In genomic region chr6:41939091-41939847, GRCh38 we compare ENCODE assay signal across 8 cellular contexts. TPM values are rescaled to one million over a fixed set of nuclear protein-coding genes. Genes with fewer than 3 reads are reported as not detected.
A peak's percentile ranks its signal among the peaks of the same experiment; 100 is the strongest.
DNase-seq lines count a peak whose midpoint lies in the region; ATAC-seq and TF ChIP-seq lines count a peak whose summit lies in the region.

No MANE protein-coding gene starts in this region.

- H3K27ac ChIP-seq in AG04450 (ENCODE audit: low read depth, low read length) (peak overlapping the region; percentile 57), HUES64 (ENCODE audit: low read depth, low read length) (no peak overlapping the region; the same call in 1 of the 2 replicates)

- H3K27me3 ChIP-seq in AG04450 (ENCODE audit: control insufficient read depth, insufficient read depth, low read length) (no peaks in the 10 kb centered on the region), HUES64 (ENCODE audit: insufficient read depth, low read length) (peaks cover 9% of the 10 kb centered on the region; the same call in 1 of the 2 replicates)

- ATAC-seq in activated CD8-positive, alpha-beta T cell treated with anti-CD3 and anti-CD28 coated beads for 36 hours = no peak
- no peak for ATAC-seq in HG03095 (IDR thresholded peaks at IDR 0.05; ENCODE audit: unreplicated experiment)
- ATAC-seq in GM18520 (IDR thresholded peaks at IDR 0.05; ENCODE audit: unreplicated experiment) = no peak

- DNase-seq in AG04450 (ENCODE audit: low read depth, low spot score) (no peak), glutamatergic neuron (peak; percentile 21), posterior vena cava (ENCODE audit: low spot score) (peak; percentile 82), NCI-H1436 (lab: John Stamatoyannopoulos, UW) (no peak)
- peak; percentile 64 for DNase-seq in activated CD8-positive, alpha-beta T cell treated with anti-CD3 and anti-CD28 coated beads for 36 hours

- H3K36me3 ChIP-seq in HUES64 (ENCODE audit: insufficient read depth, low read length) = peaks cover 16% of the 10 kb centered on the region

- H3K4me1 ChIP-seq in HUES64 (ENCODE audit: insufficient read depth, low read length) = peaks cover 26% of the 10 kb centered on the region

- intact Hi-C loops in activated CD8-positive, alpha-beta T cell treated with anti-CD3 and anti-CD28 coated beads for 36 hours (cut with micrococcal nuclease) = loop anchor here (2.0 to 5.0 kb wide), 2 partner anchors 36 to 92 kb away; no protein-coding TSS in a partner anchor
- intact Hi-C loops in posterior vena cava (cut with DNase I) = loop anchor here in 1 of 2 donors (10.0 kb wide), 2 partner anchors 106 to 154 kb away; partner anchors contain the start of genes PRICKLE4 and TOMM6

- CTCF ChIA-PET in AG04450 (lab: Charles Lee) = interaction anchor here (0.7 to 12.9 kb wide), 8 partner anchors 18 to 152 kb away, joined by 3 to 145 read pairs (median 6); partner anchors contain the start of genes BYSL, MED20 and TOMM6
- CTCF ChIA-PET in activated CD8-positive, alpha-beta T cell treated with anti-CD3 and anti-CD28 coated beads for 36 hours (lab: Charles Lee) = interaction anchor here (0.6 to 21.4 kb wide), 18 partner anchors 10 to 157 kb away, joined by 3 to 392 read pairs (median 4); partner anchors contain the start of genes BYSL, MED20, TAF8 and TOMM6

- H3K4me3 Mint-ChIP-seq in activated CD8-positive, alpha-beta T cell treated with anti-CD3 and anti-CD28 coated beads for 36 hours = peak overlapping the region; percentile 90
- peak overlapping the region; percentile 93 for H3K4me3 Mint-ChIP-seq in glutamatergic neuron (ENCODE audit: unreplicated experiment)

- H3K36me3 Mint-ChIP-seq in activated CD8-positive, alpha-beta T cell treated with anti-CD3 and anti-CD28 coated beads for 36 hours (ENCODE audit: low read depth) = peaks cover 68% of the 10 kb centered on the region
- H3K36me3 Mint-ChIP-seq in glutamatergic neuron (ENCODE audit: unreplicated experiment) = no peaks in the 10 kb centered on the region

- peaks cover 53% of the 10 kb centered on the region for H3K4me1 Mint-ChIP-seq in activated CD8-positive, alpha-beta T cell treated with anti-CD3 and anti-CD28 coated beads for 36 hours (ENCODE audit: low read depth)
- H3K4me1 Mint-ChIP-seq in glutamatergic neuron (ENCODE audit: low read depth, unreplicated experiment) = peaks cover 40% of the 10 kb centered on the region

- H3K27ac Mint-ChIP-seq in activated CD8-positive, alpha-beta T cell treated with anti-CD3 and anti-CD28 coated beads for 36 hours = peak overlapping the region; percentile 91
- H3K27ac Mint-ChIP-seq in glutamatergic neuron (ENCODE audit: unreplicated experiment) = peak overlapping the region; percentile 64

- H3K9me3 ChIP-seq in AG04450 (ENCODE audit: control insufficient read depth, insufficient read depth, low read length) (peaks cover 3% of the 10 kb centered on the region; the same call in 1 of the 2 replicates), HUES64 (ENCODE audit: insufficient read depth, low read depth, low read length) (no peaks in the 10 kb centered on the region)

- POLR2A ChIA-PET in AG04450 (lab: Yijun Ruan, JAX) = interaction anchor here (0.5 to 1.7 kb wide), 5 partner anchors 12 to 570 kb away, joined by 3 to 6 read pairs (median 3); partner anchors contain the start of gene BYSL
- POLR2A ChIA-PET in activated CD8-positive, alpha-beta T cell treated with anti-CD3 and anti-CD28 coated beads for 36 hours (lab: Charles Lee) = interaction anchor here (0.8 to 16.7 kb wide), 21 partner anchors 9 to 152 kb away, joined by 3 to 358 read pairs (median 5); partner anchors contain the start of genes BYSL, MED20, TAF8 and TOMM6

- peak overlapping the region; percentile 98 for H3K4me3 ChIP-seq in AG04450 (ENCODE audit: low read depth, low read length)
- peak overlapping the region; percentile 73 for H3K4me3 ChIP-seq in HUES64 (ENCODE audit: low read length)

- WGBS in HUES64 = 13% methylated on average over 12 of the region's 12 CpGs

- H3K27me3 Mint-ChIP-seq in activated CD8-positive, alpha-beta T cell treated with anti-CD3 and anti-CD28 coated beads for 36 hours = no peaks in the 10 kb centered on the region
- H3K27me3 Mint-ChIP-seq in glutamatergic neuron (ENCODE audit: unreplicated experiment) = peaks cover 20% of the 10 kb centered on the region

- H3K9ac ChIP-seq in HUES64 (ENCODE audit: low read depth, low read length) = no peak overlapping the region

- TF ChIP-seq CTCF in AG04450 (IDR thresholded peaks at IDR 0.05; ENCODE audit: low read depth, low read length) = no peak
- no peak for TF ChIP-seq CTCF in activated CD8-positive, alpha-beta T cell treated with anti-CD3 and anti-CD28 coated beads for 36 hours (IDR thresholded peaks at IDR 0.05)
- no peak for TF ChIP-seq CTCF in glutamatergic neuron (IDR thresholded peaks at IDR 0.05; ENCODE audit: partially characterized antibody, unreplicated experiment)

- no peaks in the 10 kb centered on the region for H3K9me3 Mint-ChIP-seq in activated CD8-positive, alpha-beta T cell treated with anti-CD3 and anti-CD28 coated beads for 36 hours
- H3K9me3 Mint-ChIP-seq in glutamatergic neuron (ENCODE audit: unreplicated experiment) = peaks cover 17% of the 10 kb centered on the region

RNA-seq across cellular contexts. Expression of gene CCND3, which starts 2.3 kb away (rescaled TPM):
- 25.8 and 30.9 TPM in 2 replicates for polyA plus RNA-seq in AG04450 (2011; rRNA removed)
- 23.3 and 29.9 TPM in 2 replicates for polyA minus RNA-seq in AG04450 (2011; rRNA and poly(A)+ RNA removed)
- polyA plus RNA-seq in HUES64 (2013, experiment 1 of 2) = 20.0 TPM
- 17.8 TPM for polyA plus RNA-seq in HUES64 (2013, experiment 2 of 2)
- 100 to 1,000 TPM; 457 to 459 TPM for total RNA-seq in activated CD8-positive, alpha-beta T cell treated with anti-CD3 and anti-CD28 coated beads for 36 hours
- total RNA-seq in glutamatergic neuron (ENCODE audit: unreplicated experiment) = 27.1 TPM
- 10 to 100 TPM; 47.7 to 53.3 TPM for total RNA-seq in posterior vena cava

RNA-seq across cellular contexts. Expression of gene BYSL, which starts 18.0 kb away (rescaled TPM):
- 18.1 and 25.1 TPM in 2 replicates for polyA plus RNA-seq in AG04450 (2011; rRNA removed)
- 20.3 and 26.7 TPM in 2 replicates for polyA minus RNA-seq in AG04450 (2011; rRNA and poly(A)+ RNA removed)
- polyA plus RNA-seq in HUES64 (2013, experiment 1 of 2) = 46.0 TPM
- polyA plus RNA-seq in HUES64 (2013, experiment 2 of 2) = 39.8 TPM
- 10 to 100 TPM; 56.4 to 59.5 TPM for total RNA-seq in activated CD8-positive, alpha-beta T cell treated with anti-CD3 and anti-CD28 coated beads for 36 hours
- 36.2 TPM for total RNA-seq in glutamatergic neuron (ENCODE audit: unreplicated experiment)
- total RNA-seq in posterior vena cava = 10 to 100 TPM; 12.7 to 16.8 TPM

RNA-seq across cellular contexts. Expression of gene MED20, which starts 18.3 kb away (rescaled TPM):
- 45.0 and 48.6 TPM in 2 replicates for polyA plus RNA-seq in AG04450 (2011; rRNA removed)
- polyA minus RNA-seq in AG04450 (2011; rRNA and poly(A)+ RNA removed) = 41.7 and 48.0 TPM in 2 replicates
- polyA plus RNA-seq in HUES64 (2013, experiment 1 of 2) = 27.2 TPM
- polyA plus RNA-seq in HUES64 (2013, experiment 2 of 2) = 25.9 TPM
- 10 to 100 TPM; 23.4 to 28.0 TPM for total RNA-seq in activated CD8-positive, alpha-beta T cell treated with anti-CD3 and anti-CD28 coated beads for 36 hours
- total RNA-seq in glutamatergic neuron (ENCODE audit: unreplicated experiment) (30.9 TPM), posterior vena cava (10 to 100 TPM; 11.9 to 17.8 TPM)

RNA-seq across cellular contexts. Expression of gene USP49, which starts 44.1 kb away (rescaled TPM):
- 2.9 and 3.0 TPM in 2 replicates for polyA plus RNA-seq in AG04450 (2011; rRNA removed)
- 2.5 and 2.8 TPM in 2 replicates for polyA minus RNA-seq in AG04450 (2011; rRNA and poly(A)+ RNA removed)
- polyA plus RNA-seq in HUES64 (2013, experiment 1 of 2) = 9.8 TPM
- 11.4 TPM for polyA plus RNA-seq in HUES64 (2013, experiment 2 of 2)
- total RNA-seq in activated CD8-positive, alpha-beta T cell treated with anti-CD3 and anti-CD28 coated beads for 36 hours = 1 to 10 TPM; 5.7 to 5.9 TPM
- total RNA-seq in glutamatergic neuron (ENCODE audit: unreplicated experiment) = 14.7 TPM
- total RNA-seq in posterior vena cava = 1 to 10 TPM; 2.7 to 3.1 TPM

Comparison
In these comparisons a context has a peak if more than half of its experiments do, and no peak if none do; other contexts are left out.
1. DNase-seq: peak in activated CD8-positive, alpha-beta T cell treated with anti-CD3 and anti-CD28 coated beads for 36 hours (single experiment), glutamatergic neuron (single experiment) and posterior vena cava (single experiment); none in AG04450 (single experiment) and NCI-H1436 (single experiment).
2. RNA of gene CCND3, which starts 2.3 kb away (total RNA-seq): 457 to 459 TPM in activated CD8-positive, alpha-beta T cell treated with anti-CD3 and anti-CD28 coated beads for 36 hours; 47.7 to 53.3 TPM in posterior vena cava and 27.1 TPM in glutamatergic neuron (single experiment); every median in the first group is over 4 times any median in the second.